20 cellular contexts compared by ENCODE assay signal in genomic region chr22:44683881-44684280, GRCh38. TPM values are rescaled to one million over a fixed set of nuclear protein-coding genes. Genes with fewer than 3 reads are reported as not detected.
DNase-seq lines count a peak whose midpoint lies in the region; ATAC-seq lines count a peak whose summit lies in the region.
"Had no signal": no experiment of that assay in that cellular context is flagged by ENCODE, and none has a peak within 500 bp of the region (broad histone marks: within the 10 kb centered on the region; RNA-seq: fewer than 3 reads in every experiment).

No MANE protein-coding gene starts in this region.

- no peak overlapping the region for H3K4me3 ChIP-seq in CD4-positive, CD25-positive, alpha-beta regulatory T cell (ENCODE audit: low read depth, low read length)
- H3K4me3 ChIP-seq: A549, cardiac muscle cell, gastroesophageal sphincter, pancreas, upper lobe of right lung had no signal

- H3K27me3 Mint-ChIP-seq in activated CD8-positive, alpha-beta memory T cell treated with anti-CD3 and anti-CD28 coated beads, Interleukin-2, amount 10 ng/mL, durations not matched to agents 7 days and 5 days = no peaks in the 10 kb centered on the region
- H3K27me3 Mint-ChIP-seq in CD4-positive, CD25-positive, alpha-beta regulatory T cell = no peaks in the 10 kb centered on the region
- no peaks in the 10 kb centered on the region for H3K27me3 Mint-ChIP-seq in activated naive CD8-positive, alpha-beta T cell treated with anti-CD3 and anti-CD28 coated beads, Interleukin-2, amount 10 ng/mL, durations not matched to agents 7 days and 5 days
- H3K27me3 Mint-ChIP-seq: activated T-cell treated with anti-CD3 and anti-CD28 coated beads, Interleukin-2, amount 50 U/mL, for 24 hours; T-helper 17 cell had no signal

- H3K4me1 Mint-ChIP-seq in activated CD8-positive, alpha-beta memory T cell treated with anti-CD3 and anti-CD28 coated beads, Interleukin-2, amount 10 ng/mL, durations not matched to agents 7 days and 5 days = peaks cover 71% of the 10 kb centered on the region
- H3K4me1 Mint-ChIP-seq in CD4-positive, CD25-positive, alpha-beta regulatory T cell = peaks cover 5 to 69% (median 33%) of the 10 kb centered on the region in 4 donors
- peaks cover 55% of the 10 kb centered on the region for H3K4me1 Mint-ChIP-seq in activated naive CD8-positive, alpha-beta T cell treated with anti-CD3 and anti-CD28 coated beads, Interleukin-2, amount 10 ng/mL, durations not matched to agents 7 days and 5 days
- H3K4me1 Mint-ChIP-seq in stimulated activated effector memory CD8-positive, alpha-beta T cell treated with anti-CD3 and anti-CD28 coated beads, Interleukin-12 subunit alpha, Interleukin-12 subunit beta, amount 100 ng/mL, for 72 hours = peaks cover 80% of the 10 kb centered on the region

- no peaks in the 10 kb centered on the region for H3K9me3 ChIP-seq in CD4-positive, CD25-positive, alpha-beta regulatory T cell (ENCODE audit: control insufficient read depth in 2 of 2, low read length in 2 of 2)
- H3K9me3 ChIP-seq: A549, gastroesophageal sphincter, pancreas, upper lobe of right lung had no signal

- H3K27ac Mint-ChIP-seq in activated CD8-positive, alpha-beta memory T cell treated with anti-CD3 and anti-CD28 coated beads, Interleukin-2, amount 10 ng/mL, durations not matched to agents 7 days and 5 days = peak overlapping the region; percentile 88
- peak overlapping the region in 2 of 3 donors; percentile 48 to 91 for H3K27ac Mint-ChIP-seq in CD4-positive, CD25-positive, alpha-beta regulatory T cell
- H3K27ac Mint-ChIP-seq in activated naive CD8-positive, alpha-beta T cell treated with anti-CD3 and anti-CD28 coated beads, Interleukin-2, amount 10 ng/mL, durations not matched to agents 7 days and 5 days = peak overlapping the region; percentile 30
- peak overlapping the region; percentile 91 for H3K27ac Mint-ChIP-seq in stimulated activated effector memory CD8-positive, alpha-beta T cell treated with anti-CD3 and anti-CD28 coated beads, Interleukin-12 subunit alpha, Interleukin-12 subunit beta, amount 100 ng/mL, for 72 hours
- H3K27ac Mint-ChIP-seq: nephron progenitor cell had no signal

- POLR2A ChIA-PET in activated naive CD8-positive, alpha-beta T cell treated with anti-CD3 and anti-CD28 coated beads, Interleukin-2, amount 10 ng/mL, durations not matched to agents 7 days and 5 days (lab: Charles Lee) = interaction anchor here (1.3 kb wide), 1 partner anchor 13 kb away, joined by 6 read pairs; no protein-coding TSS in a partner anchor

- H3K27me3 ChIP-seq in CD4-positive, CD25-positive, alpha-beta regulatory T cell (ENCODE audit: control insufficient read depth, insufficient read depth, low read length) = no peaks in the 10 kb centered on the region
- H3K27me3 ChIP-seq: cardiac muscle cell, pancreas, upper lobe of right lung had no signal

- no peak overlapping the region for H3K27ac ChIP-seq in CD4-positive, CD25-positive, alpha-beta regulatory T cell (ENCODE audit: insufficient read depth, low read length, poor library complexity, severe bottlenecking)
- H3K27ac ChIP-seq: cardiac muscle cell, pancreas, upper lobe of right lung, VCaP had no signal

- H3K36me3 Mint-ChIP-seq in activated CD8-positive, alpha-beta memory T cell treated with anti-CD3 and anti-CD28 coated beads, Interleukin-2, amount 10 ng/mL, durations not matched to agents 7 days and 5 days = peaks cover 8% of the 10 kb centered on the region
- H3K36me3 Mint-ChIP-seq in CD4-positive, CD25-positive, alpha-beta regulatory T cell = peaks cover 11% of the 10 kb centered on the region
- peaks cover 8% of the 10 kb centered on the region for H3K36me3 Mint-ChIP-seq in activated naive CD8-positive, alpha-beta T cell treated with anti-CD3 and anti-CD28 coated beads, Interleukin-2, amount 10 ng/mL, durations not matched to agents 7 days and 5 days
- peaks cover 18% of the 10 kb centered on the region for H3K36me3 Mint-ChIP-seq in stimulated activated effector memory CD8-positive, alpha-beta T cell treated with anti-CD3 and anti-CD28 coated beads, Interleukin-12 subunit alpha, Interleukin-12 subunit beta, amount 100 ng/mL, for 72 hours

- no peak for ATAC-seq in activated CD8-positive, alpha-beta memory T cell treated with anti-CD3 and anti-CD28 coated beads, Interleukin-2, amount 10 ng/mL, durations not matched to agents 7 days and 5 days
- no peak for ATAC-seq in CD4-positive, CD25-positive, alpha-beta regulatory T cell (ENCODE audit: low read depth in 2 of 2)
- no peak for ATAC-seq in activated naive CD8-positive, alpha-beta T cell treated with anti-CD3 and anti-CD28 coated beads, Interleukin-2, amount 10 ng/mL, durations not matched to agents 7 days and 5 days (ENCODE audit: low read depth)
- ATAC-seq in stimulated activated effector memory CD8-positive, alpha-beta T cell treated with anti-CD3 and anti-CD28 coated beads, Interleukin-12 subunit alpha, Interleukin-12 subunit beta, amount 100 ng/mL, for 72 hours = no peak

- peaks cover 55% of the 10 kb centered on the region for H3K4me1 ChIP-seq in CD4-positive, CD25-positive, alpha-beta regulatory T cell (ENCODE audit: control insufficient read depth, insufficient read depth, low read length, poor library complexity, severe bottlenecking)
- H3K4me1 ChIP-seq: pancreas had no signal

- CTCF ChIA-PET in activated CD8-positive, alpha-beta memory T cell treated with anti-CD3 and anti-CD28 coated beads, Interleukin-2, amount 10 ng/mL, durations not matched to agents 7 days and 5 days (lab: Charles Lee) = interaction anchor here (1.0 to 10.3 kb wide), 18 partner anchors 8 to 729 kb away, joined by 3 to 175 read pairs (median 9); partner anchors contain the start of gene NUP50

- DNase-seq in activated CD8-positive, alpha-beta memory T cell treated with anti-CD3 and anti-CD28 coated beads, Interleukin-2, amount 10 ng/mL, durations not matched to agents 7 days and 5 days = no peak
- no peak for DNase-seq in activated CD8-positive, alpha-beta memory T cell treated with anti-CD3 and anti-CD28 coated beads, Interleukin-2, amount 50 U/mL, for 4 hours
- no peak for DNase-seq in CD4-positive, CD25-positive, alpha-beta regulatory T cell
- no peak for DNase-seq in activated naive CD8-positive, alpha-beta T cell treated with anti-CD3 and anti-CD28 coated beads, Interleukin-2, amount 10 ng/mL, durations not matched to agents 7 days and 5 days
- DNase-seq in stimulated activated effector memory CD8-positive, alpha-beta T cell treated with anti-CD3 and anti-CD28 coated beads, Interleukin-12 subunit alpha, Interleukin-12 subunit beta, amount 100 ng/mL, for 72 hours (ENCODE audit: low spot score in 2 of 2) = no peak
- DNase-seq in GDM1 (lab: John Stamatoyannopoulos, UW) (no peak), NCI-H1105 treated with DMSO at 0.1 percent for 48 hours (lab: John Stamatoyannopoulos, UW) (no peak)
- DNase-seq in activated CD4-positive, CD25-positive, alpha-beta regulatory T cell treated with anti-CD3 and anti-CD28 coated beads, Interleukin-2, amount 50 U/mL, for 72 hours = no peak
- DNase-seq: activated T-cell treated with anti-CD3 and anti-CD28 coated beads, Interleukin-2, amount 50 U/mL, for 24 hours; H9; NCI-H1092; NCI-H1930; nephron progenitor cell; T-helper 17 cell; upper lobe of right lung had no signal

- no peaks in the 10 kb centered on the region for H3K9me3 Mint-ChIP-seq in activated CD8-positive, alpha-beta memory T cell treated with anti-CD3 and anti-CD28 coated beads, Interleukin-2, amount 10 ng/mL, durations not matched to agents 7 days and 5 days (ENCODE audit: low read depth)
- H3K9me3 Mint-ChIP-seq in CD4-positive, CD25-positive, alpha-beta regulatory T cell = no peaks in the 10 kb centered on the region
- H3K9me3 Mint-ChIP-seq in activated naive CD8-positive, alpha-beta T cell treated with anti-CD3 and anti-CD28 coated beads, Interleukin-2, amount 10 ng/mL, durations not matched to agents 7 days and 5 days = no peaks in the 10 kb centered on the region
- H3K9me3 Mint-ChIP-seq in stimulated activated effector memory CD8-positive, alpha-beta T cell treated with anti-CD3 and anti-CD28 coated beads, Interleukin-12 subunit alpha, Interleukin-12 subunit beta, amount 100 ng/mL, for 72 hours = no peaks in the 10 kb centered on the region
- H3K9me3 Mint-ChIP-seq: activated T-cell treated with anti-CD3 and anti-CD28 coated beads, Interleukin-2, amount 50 U/mL, for 24 hours; H9 had no signal

- H3K4me3 Mint-ChIP-seq in activated CD8-positive, alpha-beta memory T cell treated with anti-CD3 and anti-CD28 coated beads, Interleukin-2, amount 10 ng/mL, durations not matched to agents 7 days and 5 days = no peak overlapping the region
- H3K4me3 Mint-ChIP-seq in CD4-positive, CD25-positive, alpha-beta regulatory T cell = peak overlapping the region in 1 of 4 donors; percentile 48
- H3K4me3 Mint-ChIP-seq in activated naive CD8-positive, alpha-beta T cell treated with anti-CD3 and anti-CD28 coated beads, Interleukin-2, amount 10 ng/mL, durations not matched to agents 7 days and 5 days = no peak overlapping the region
- peak overlapping the region; percentile 71 for H3K4me3 Mint-ChIP-seq in stimulated activated effector memory CD8-positive, alpha-beta T cell treated with anti-CD3 and anti-CD28 coated beads, Interleukin-12 subunit alpha, Interleukin-12 subunit beta, amount 100 ng/mL, for 72 hours
- H3K4me3 Mint-ChIP-seq: activated T-cell treated with anti-CD3 and anti-CD28 coated beads, Interleukin-2, amount 50 U/mL, for 24 hours; H9; nephron progenitor cell had no signal

- no peaks in the 10 kb centered on the region for H3K36me3 ChIP-seq in CD4-positive, CD25-positive, alpha-beta regulatory T cell (ENCODE audit: control insufficient read depth, insufficient read depth, low read length)
- H3K36me3 ChIP-seq: cardiac muscle cell, gastroesophageal sphincter, pancreas, upper lobe of right lung had no signal

RNA-seq across cellular contexts. Expression of gene PRR5, which starts 18.1 kb away (rescaled TPM):
- 10 to 100 TPM; 20.0 to 35.7 TPM for total RNA-seq in activated CD8-positive, alpha-beta memory T cell treated with anti-CD3 and anti-CD28 coated beads, Interleukin-2, amount 10 ng/mL, durations not matched to agents 7 days and 5 days
- 44.4 TPM for total RNA-seq in CD4-positive, CD25-positive, alpha-beta regulatory T cell
- 10 to 100 TPM; 29.2 to 37.6 (median 33.3) TPM for polyA plus RNA-seq in CD4-positive, CD25-positive, alpha-beta regulatory T cell
- total RNA-seq in activated naive CD8-positive, alpha-beta T cell treated with anti-CD3 and anti-CD28 coated beads, Interleukin-2, amount 10 ng/mL, durations not matched to agents 7 days and 5 days = 10 to 100 TPM; 51.5 to 52.3 TPM

Comparison
In these comparisons a context has a peak if more than half of its experiments do, and no peak if none do; other contexts are left out.
1. H3K27ac Mint-ChIP-seq: peak in every context shown above with its lines; median percentile 91 in stimulated activated effector memory CD8-positive, alpha-beta T cell treated with anti-CD3 and anti-CD28 coated beads, Interleukin-12 subunit alpha, Interleukin-12 subunit beta, amount 100 ng/mL, for 72 hours; 88 in activated CD8-positive, alpha-beta memory T cell treated with anti-CD3 and anti-CD28 coated beads, Interleukin-2, amount 10 ng/mL, durations not matched to agents 7 days and 5 days; 70 in CD4-positive, CD25-positive, alpha-beta regulatory T cell; 30 in activated naive CD8-positive, alpha-beta T cell treated with anti-CD3 and anti-CD28 coated beads, Interleukin-2, amount 10 ng/mL, durations not matched to agents 7 days and 5 days.